In genomic region chr6:34242252-34243130, GRCh38 we compare ENCODE assay signal across 9 cellular contexts. TPM values are rescaled to one million over a fixed set of nuclear protein-coding genes. Genes with fewer than 3 reads are reported as not detected.
DNase-seq lines count a peak whose midpoint lies in the region; ATAC-seq and TF ChIP-seq lines count a peak whose summit lies in the region.
"Had no signal": no experiment of that assay in that cellular context is flagged by ENCODE, and none has a peak within 500 bp of the region (broad histone marks: within the 10 kb centered on the region; RNA-seq: fewer than 3 reads in every experiment).

No MANE protein-coding gene starts in this region.

- H3K4me1 ChIP-seq in heart right ventricle, result peaks cover 6 to 44% (median 21%) of the 10 kb centered on the region in 9 donors

- DNase-seq in AG20443 (ENCODE audit: low spot score), result peak; percentile 20
- DNase-seq in activated CD8-positive, alpha-beta T cell treated with anti-CD3 and anti-CD28 coated beads for 36 hours, result no peak
- peak; percentile 31 for DNase-seq in kidney tubule cell (ENCODE audit: low spot score)
- no peak for DNase-seq in LoVo (ENCODE audit: low spot score)
- DNase-seq in cerebellar nuclear complex (lab: John Stamatoyannopoulos, UW), result no peak
- DNase-seq in heart right ventricle, result no peak
- DNase-seq: kidney glomerular epithelial cell had no signal

- H3K4me1 Mint-ChIP-seq in activated CD8-positive, alpha-beta T cell treated with anti-CD3 and anti-CD28 coated beads for 36 hours (ENCODE audit: low read depth), result peaks cover 79% of the 10 kb centered on the region

- H3K9me3 Mint-ChIP-seq in activated CD8-positive, alpha-beta T cell treated with anti-CD3 and anti-CD28 coated beads for 36 hours, result no peaks in the 10 kb centered on the region

- H3K4me3 Mint-ChIP-seq in activated CD8-positive, alpha-beta T cell treated with anti-CD3 and anti-CD28 coated beads for 36 hours, result peak overlapping the region; percentile 21

- no peaks in the 10 kb centered on the region for H3K9me3 ChIP-seq in heart right ventricle

- WGBS in heart right ventricle, 2 donors, result 90 to 95% methylated on average over 7 of the region's 7 CpGs

- TF ChIP-seq CTCF in activated CD8-positive, alpha-beta T cell treated with anti-CD3 and anti-CD28 coated beads for 36 hours (IDR thresholded peaks at IDR 0.05), result no peak
- TF ChIP-seq CTCF in heart right ventricle (IDR thresholded peaks at IDR 0.05), result no peak

- CTCF ChIA-PET in activated CD8-positive, alpha-beta T cell treated with anti-CD3 and anti-CD28 coated beads for 36 hours (lab: Charles Lee), result interaction anchor here (0.6 to 1.9 kb wide), 2 partner anchors 46 to 83 kb away, joined by 3 to 7 read pairs; no protein-coding TSS in a partner anchor

- POLR2A ChIA-PET in activated CD8-positive, alpha-beta T cell treated with anti-CD3 and anti-CD28 coated beads for 36 hours (lab: Charles Lee), result interaction anchor here (0.8 to 3.0 kb wide), 6 partner anchors 46 to 184 kb away, joined by 3 to 13 read pairs (median 3); partner anchors contain the start of genes NUDT3 and RPS10

- no peak overlapping the region for H3K4me3 ChIP-seq in heart right ventricle

- H3K27me3 Mint-ChIP-seq in activated CD8-positive, alpha-beta T cell treated with anti-CD3 and anti-CD28 coated beads for 36 hours, result no peaks in the 10 kb centered on the region

- H3K36me3 Mint-ChIP-seq in activated CD8-positive, alpha-beta T cell treated with anti-CD3 and anti-CD28 coated beads for 36 hours (ENCODE audit: low read depth), result peaks cover 70% of the 10 kb centered on the region

- peaks cover 0 to 27% (median 0%) of the 10 kb centered on the region in 9 donors for H3K36me3 ChIP-seq in heart right ventricle

- peak overlapping the region in 1 of 10 donors; percentile 63 for H3K27ac ChIP-seq in heart right ventricle

- H3K27ac Mint-ChIP-seq in activated CD8-positive, alpha-beta T cell treated with anti-CD3 and anti-CD28 coated beads for 36 hours, result peak overlapping the region; percentile 97

- intact Hi-C loops in activated CD8-positive, alpha-beta T cell treated with anti-CD3 and anti-CD28 coated beads for 36 hours (cut with micrococcal nuclease), result no loop called here
- intact Hi-C loops in heart right ventricle (cut with DNase I), result loop anchor here in 1 of 10 donors (5.0 kb wide), 1 partner anchor 1830 kb away; no protein-coding TSS in a partner anchor

- H3K27me3 ChIP-seq in heart right ventricle, result no peaks in the 10 kb centered on the region

- TF ChIP-seq POLR2A in GM18505 (IDR thresholded peaks at IDR 0.05; ENCODE audit: borderline replicate concordance, extremely low read depth, insufficient read depth, insufficient read length), result peak; percentile 23

- ATAC-seq in GM18505 (IDR thresholded peaks at IDR 0.05; ENCODE audit: unreplicated experiment), result no peak
- no peak for ATAC-seq in activated CD8-positive, alpha-beta T cell treated with anti-CD3 and anti-CD28 coated beads for 36 hours
- no peak for ATAC-seq in HG03159 (IDR thresholded peaks at IDR 0.05; ENCODE audit: unreplicated experiment)
- ATAC-seq in heart right ventricle, result no peak

RNA-seq across cellular contexts. Expression of gene HMGA1, which starts 5.8 kb away (rescaled TPM):
- total RNA-seq in activated CD8-positive, alpha-beta T cell treated with anti-CD3 and anti-CD28 coated beads for 36 hours, result 100 to 1,000 TPM; 683 to 709 TPM
- total RNA-seq in heart right ventricle, result 10 to 100 TPM; 33.9 to 54.9 (median 41.3) TPM
- polyA plus RNA-seq in heart right ventricle, result 10 to 100 TPM; 14.2 to 41.0 TPM

RNA-seq across cellular contexts. Expression of gene SMIM29, which starts 6.3 kb away (rescaled TPM):
- total RNA-seq in activated CD8-positive, alpha-beta T cell treated with anti-CD3 and anti-CD28 coated beads for 36 hours, result 10 to 100 TPM; 13.3 to 16.4 TPM
- 10 to 100 TPM; 16.0 to 29.1 (median 24.2) TPM for total RNA-seq in heart right ventricle
- polyA plus RNA-seq in heart right ventricle, result 10 to 100 TPM; 51.5 to 78.2 TPM

Comparison
In these comparisons a context has a peak if more than half of its experiments do, and no peak if none do; other contexts are left out.
1. DNase-seq: peak in AG20443 (single experiment) and kidney tubule cell (single experiment); none in activated CD8-positive, alpha-beta T cell treated with anti-CD3 and anti-CD28 coated beads for 36 hours (single experiment), LoVo (single experiment), cerebellar nuclear complex (0 of 2) and heart right ventricle (0 of 2).
2. RNA of gene HMGA1, which starts 5.8 kb away (total RNA-seq): 683 to 709 TPM in activated CD8-positive, alpha-beta T cell treated with anti-CD3 and anti-CD28 coated beads for 36 hours; 33.9 to 54.9 TPM in heart right ventricle; every median in the first group is over 10 times any median in the second.